8 cellular contexts compared by ENCODE assay signal in genomic region chr19:39246951-39247669, GRCh38. TPM values are rescaled to one million over a fixed set of nuclear protein-coding genes. Genes with fewer than 3 reads are reported as not detected.
A peak's percentile ranks its signal among the peaks of the same experiment; 100 is the strongest.
DNase-seq lines count a peak whose midpoint lies in the region; TF ChIP-seq lines count a peak whose summit lies in the region.

No MANE protein-coding gene starts in this region.

- WGBS in HUES64: 17% methylated on average over 42 of the region's 42 CpGs
- 11% methylated on average over 9 of the region's 42 CpGs for WGBS in mammary epithelial cell (ENCODE audit: low coverage, missing lambda C conversion rate)

- H3K27ac ChIP-seq in HUES64 (ENCODE audit: low read depth, low read length): no peak overlapping the region
- H3K27ac ChIP-seq in mammary epithelial cell (ENCODE audit: insufficient read depth, low read depth, low read length): no peak overlapping the region

- H3K9me3 Mint-ChIP-seq in mesothelial cell of epicardium: no peaks in the 10 kb centered on the region

- H3K9me3 ChIP-seq in HUES64 (ENCODE audit: insufficient read depth, low read depth, low read length) (no peaks in the 10 kb centered on the region), mammary epithelial cell (replicated peaks; ENCODE audit: insufficient read depth, low read length) (no peaks in the 10 kb centered on the region)

- H3K4me2 ChIP-seq in mammary epithelial cell (ENCODE audit: insufficient read depth, low read depth, low read length): peak overlapping the region; percentile 47

- H3K4me1 Mint-ChIP-seq in mesothelial cell of epicardium: peaks cover 25% of the 10 kb centered on the region

- H2AFZ ChIP-seq in mammary epithelial cell (ENCODE audit: low read depth, low read length): peak overlapping the region; percentile 44

- peaks cover 57% of the 10 kb centered on the region for H3K27me3 Mint-ChIP-seq in mesothelial cell of epicardium (ENCODE audit: low read depth)

- intact Hi-C loops in mammary epithelial cell (cut with micrococcal nuclease): no loop called here

- BruUV-seq in mammary epithelial cell (replicated peaks; lab: Mats Ljungman, UMichigan): no TSS peak

- no peak overlapping the region for H3K27ac Mint-ChIP-seq in mesothelial cell of epicardium

- H3K4me1 ChIP-seq in HUES64 (ENCODE audit: insufficient read depth, low read length): no peaks in the 10 kb centered on the region; the same call in 1 of the 2 replicates
- peaks cover 5% of the 10 kb centered on the region for H3K4me1 ChIP-seq in mammary epithelial cell (ENCODE audit: insufficient read depth, low read length)

- H4K20me1 ChIP-seq in mammary epithelial cell (ENCODE audit: insufficient read depth, low read length): no peaks in the 10 kb centered on the region

- in situ Hi-C loops in mammary epithelial cell (cut with MboI; ENCODE audit: low sequenced_read_pairs in 2 of 2): no loop called here

- CTCF ChIA-PET in mammary epithelial cell (lab: Charles Lee; ENCODE audit: low non-redundant PET): no interaction called here

- peak; percentile 39 for DNase-seq in AG20443 (ENCODE audit: low spot score)
- DNase-seq in mammary epithelial cell: no peak
- no peak for DNase-seq in mesothelial cell of epicardium (ENCODE audit: low spot score in 2 of 2, unreplicated experiment in 2 of 2)
- no peak for DNase-seq in NCI-H187 treated with DMSO at 0.1 percent for 48 hours (lab: John Stamatoyannopoulos, UW)
- no peak for DNase-seq in OCI-M2 (lab: John Stamatoyannopoulos, UW; ENCODE audit: unreplicated experiment)
- DNase-seq in KG1 (lab: John Stamatoyannopoulos, UW): no peak
- DNase-seq in NCI-H1048 (lab: John Stamatoyannopoulos, UW): no peak

- H3K27me3 ChIP-seq in HUES64 (ENCODE audit: insufficient read depth, low read length) (peaks cover 50% of the 10 kb centered on the region), mammary epithelial cell (ENCODE audit: insufficient read depth, low read length) (peaks cover 18% of the 10 kb centered on the region)

- peak overlapping the region; percentile 33 for H3K4me3 Mint-ChIP-seq in mesothelial cell of epicardium

- H3K9ac ChIP-seq in HUES64 (ENCODE audit: low read depth, low read length) (no peak overlapping the region; the same call in 1 of the 2 replicates), mammary epithelial cell (ENCODE audit: insufficient read depth, low read length) (no peak overlapping the region)

- H3K4me3 ChIP-seq in HUES64 (ENCODE audit: low read length) (peak overlapping the region; percentile 40), mammary epithelial cell (replicated peaks in 1 of 3; ENCODE audit: insufficient read depth in 1 of 3, low read depth in 2 of 3, low read length in 3 of 3) (no peak overlapping the region)

- H3K36me3 Mint-ChIP-seq in mesothelial cell of epicardium: no peaks in the 10 kb centered on the region

- no peaks in the 10 kb centered on the region for H3K79me2 ChIP-seq in mammary epithelial cell (ENCODE audit: insufficient read depth, low read length)

- no peak for TF ChIP-seq CTCF in mammary epithelial cell (conservative IDR thresholded peaks at IDR 0.05 in 1 of 2, IDR thresholded peaks at IDR 0.05 in 1 of 2; ENCODE audit: extremely low read depth in 1 of 2, insufficient read depth in 1 of 2, low read depth in 1 of 2, low read length in 2 of 2)
- TF ChIP-seq CTCF in mesothelial cell of epicardium (IDR thresholded peaks at IDR 0.05; ENCODE audit: unreplicated experiment): no peak

- H3K36me3 ChIP-seq in HUES64 (ENCODE audit: insufficient read depth, low read length) (no peaks in the 10 kb centered on the region), mammary epithelial cell (ENCODE audit: insufficient read depth, low read length) (no peaks in the 10 kb centered on the region)

- dilution Hi-C loops in mammary epithelial cell (cut with HindIII; ENCODE audit: low sequenced_read_pairs): no loop called here

RNA-seq across cellular contexts. Expression of gene IFNL4, which starts 1.5 kb away (rescaled TPM):
- polyA plus RNA-seq in HUES64 (2013, experiment 1 of 2): not detected
- not detected for polyA plus RNA-seq in HUES64 (2013, experiment 2 of 2)
- total RNA-seq in mammary epithelial cell (not detected), mesothelial cell of epicardium (0.14 to 0.74 TPM (median 0.40 TPM) in 3 replicates)
- not detected for polyA plus RNA-seq in mammary epithelial cell
- polyA minus RNA-seq in mammary epithelial cell: not detected

RNA-seq across cellular contexts. Expression of gene IFNL3, which starts 2.3 kb away (rescaled TPM):
- not detected for polyA plus RNA-seq in HUES64 (2013, experiment 1 of 2)
- polyA plus RNA-seq in HUES64 (2013, experiment 2 of 2): not detected
- not detected for total RNA-seq in mammary epithelial cell
- polyA plus RNA-seq in mammary epithelial cell: not detected
- not detected for polyA minus RNA-seq in mammary epithelial cell
- not detected in 3 replicates for total RNA-seq in mesothelial cell of epicardium

RNA-seq across cellular contexts. Expression of gene IFNL2, which starts 21.1 kb away (rescaled TPM):
- polyA plus RNA-seq in HUES64 (2013, experiment 1 of 2): not detected
- polyA plus RNA-seq in HUES64 (2013, experiment 2 of 2): not detected
- total RNA-seq in mammary epithelial cell (not detected), mesothelial cell of epicardium (not detected in 3 replicates)
- polyA plus RNA-seq in mammary epithelial cell: not detected
- polyA minus RNA-seq in mammary epithelial cell: not detected

RNA-seq across cellular contexts. Expression of gene SYCN, which starts 43.0 kb away (rescaled TPM):
- not detected for polyA plus RNA-seq in HUES64 (2013, experiment 1 of 2)
- not detected for polyA plus RNA-seq in HUES64 (2013, experiment 2 of 2)
- not detected for total RNA-seq in mammary epithelial cell
- polyA plus RNA-seq in mammary epithelial cell: not detected
- polyA minus RNA-seq in mammary epithelial cell: not detected
- not detected in 3 replicates for total RNA-seq in mesothelial cell of epicardium

RNA-seq across cellular contexts. Expression of gene IFNL1, which starts 49.1 kb away (rescaled TPM):
- not detected for polyA plus RNA-seq in HUES64 (2013, experiment 1 of 2)
- not detected for polyA plus RNA-seq in HUES64 (2013, experiment 2 of 2)
- total RNA-seq in mammary epithelial cell: not detected
- not detected for polyA plus RNA-seq in mammary epithelial cell
- not detected for polyA minus RNA-seq in mammary epithelial cell
- not detected in 3 replicates for total RNA-seq in mesothelial cell of epicardium
